In the genomic region with DNA sequence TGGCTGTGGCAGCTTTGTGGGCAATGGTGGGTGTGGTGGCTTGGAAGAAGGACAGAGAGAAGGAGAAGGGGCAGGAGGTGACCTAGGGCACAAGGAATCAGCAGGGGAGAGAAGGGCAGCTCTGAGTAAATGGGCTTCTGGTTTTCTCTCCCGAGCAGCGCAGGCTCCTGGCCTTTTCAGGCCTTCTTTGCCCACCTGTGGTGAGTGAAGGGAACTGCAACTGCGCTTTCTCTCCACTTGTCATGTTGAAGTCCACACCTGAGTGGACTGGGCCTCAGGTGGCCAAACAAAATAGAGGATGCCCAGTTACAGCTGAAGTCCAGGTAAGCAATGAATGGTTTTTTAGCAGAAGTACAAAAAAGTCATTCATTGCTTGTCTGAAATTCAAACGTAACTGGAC, we compare ENCODE assay signal across 9 cellular contexts. TPM values are rescaled to one million over a fixed set of nuclear protein-coding genes. Genes with fewer than 3 reads are reported as not detected.
DNase-seq lines count a peak whose midpoint lies in the region; ATAC-seq and TF ChIP-seq lines count a peak whose summit lies in the region.
"Had no signal": no experiment of that assay in that cellular context is flagged by ENCODE, and none has a peak within 500 bp of the region (broad histone marks: within the 10 kb centered on the region; RNA-seq: fewer than 3 reads in every experiment).

No MANE protein-coding gene starts in this region.

- no peak overlapping the region for H3K4me3 Mint-ChIP-seq in mesothelial cell of epicardium
- H3K4me3 Mint-ChIP-seq: activated naive CD4-positive, alpha-beta T cell treated with anti-CD3 and anti-CD28 coated beads, Interleukin-2, amount 10 ng/mL, durations not matched to agents 7 days and 5 days had no signal

- H3K9me3 Mint-ChIP-seq in mesothelial cell of epicardium, result no peaks in the 10 kb centered on the region
- H3K9me3 Mint-ChIP-seq: activated naive CD4-positive, alpha-beta T cell treated with anti-CD3 and anti-CD28 coated beads, Interleukin-2, amount 10 ng/mL, durations not matched to agents 7 days and 5 days had no signal

- peaks cover 59% of the 10 kb centered on the region for H3K27me3 Mint-ChIP-seq in mesothelial cell of epicardium (ENCODE audit: low read depth)

- H3K4me3 ChIP-seq in KMS-11 (IDR thresholded peaks at IDR 0.05; ENCODE audit: insufficient read depth, low read depth, low read length) (no peak overlapping the region), adrenal gland (no peak overlapping the region)

- no peaks in the 10 kb centered on the region for H3K36me3 ChIP-seq in KMS-11 (ENCODE audit: insufficient read depth)
- H3K36me3 ChIP-seq in adrenal gland (replicated peaks in 1 of 2), result no peaks in the 10 kb centered on the region

- no peak overlapping the region for H3K27ac Mint-ChIP-seq in mesothelial cell of epicardium
- H3K27ac Mint-ChIP-seq: activated naive CD4-positive, alpha-beta T cell treated with anti-CD3 and anti-CD28 coated beads, Interleukin-2, amount 10 ng/mL, durations not matched to agents 7 days and 5 days had no signal

- peak; percentile 75 for DNase-seq in DMS53 treated with DMSO at 0.1 percent for 48 hours (lab: John Stamatoyannopoulos, UW; ENCODE audit: unreplicated experiment)
- DNase-seq in adrenal gland, result peak in 1 of 7 donors; percentile 61
- DNase-seq in mesothelial cell of epicardium (ENCODE audit: low spot score in 2 of 2, unreplicated experiment in 2 of 2), result no peak
- DNase-seq in epidermal melanocyte (ENCODE audit: insufficient read length, low spot score), result no peak
- no peak for DNase-seq in SKM-1 (lab: John Stamatoyannopoulos, UW; ENCODE audit: unreplicated experiment)
- no peak for DNase-seq in OCI-M2 (lab: John Stamatoyannopoulos, UW; ENCODE audit: unreplicated experiment)
- DNase-seq: activated naive CD4-positive, alpha-beta T cell treated with anti-CD3 and anti-CD28 coated beads, Interleukin-2, amount 10 ng/mL, durations not matched to agents 7 days and 5 days had no signal

- H3K27me3 ChIP-seq in KMS-11 (ENCODE audit: insufficient read depth, low read depth) (no peaks in the 10 kb centered on the region; the same call in 1 of the 2 replicates), adrenal gland (peaks cover 9% of the 10 kb centered on the region)

- no peak for TF ChIP-seq POLR2A in adrenal gland (IDR thresholded peaks at IDR 0.05)

- H3K27ac ChIP-seq in KMS-11 (no peak overlapping the region), adrenal gland (no peak overlapping the region)

- no peaks in the 10 kb centered on the region for H3K4me1 Mint-ChIP-seq in mesothelial cell of epicardium
- H3K4me1 Mint-ChIP-seq: activated naive CD4-positive, alpha-beta T cell treated with anti-CD3 and anti-CD28 coated beads, Interleukin-2, amount 10 ng/mL, durations not matched to agents 7 days and 5 days had no signal

- no peaks in the 10 kb centered on the region for H4K20me1 ChIP-seq in KMS-11 (ENCODE audit: insufficient read depth)

- H3K9me3 ChIP-seq in adrenal gland (replicated peaks in 1 of 3), result no peaks in the 10 kb centered on the region

- no peak overlapping the region for H3K4me2 ChIP-seq in KMS-11

- intact Hi-C loops in adrenal gland (cut with DNase I), result no loop called here

- peak; percentile 28; the same call in 1 of the 2 replicates for TF ChIP-seq CTCF in KMS-11 (conservative IDR thresholded peaks at IDR 0.05; ENCODE audit: low read depth, low read length)
- TF ChIP-seq CTCF in adrenal gland (IDR thresholded peaks at IDR 0.05), result peak in 4 of 6 experiments; percentile 9 to 44 (median 32)
- peak; percentile 76 for TF ChIP-seq CTCF in mesothelial cell of epicardium (IDR thresholded peaks at IDR 0.05; ENCODE audit: unreplicated experiment)

- H3K79me2 ChIP-seq in KMS-11 (ENCODE audit: insufficient read depth, low read depth), result no peaks in the 10 kb centered on the region

- H3K4me1 ChIP-seq in KMS-11 (ENCODE audit: low read depth, poor library complexity, severe bottlenecking) (no peaks in the 10 kb centered on the region), adrenal gland (replicated peaks in 1 of 2) (no peaks in the 10 kb centered on the region)

- no peak for ATAC-seq in HG03521 (IDR thresholded peaks at IDR 0.05; ENCODE audit: unreplicated experiment)

- H3K36me3 Mint-ChIP-seq in mesothelial cell of epicardium, result no peaks in the 10 kb centered on the region
- H3K36me3 Mint-ChIP-seq: activated naive CD4-positive, alpha-beta T cell treated with anti-CD3 and anti-CD28 coated beads, Interleukin-2, amount 10 ng/mL, durations not matched to agents 7 days and 5 days had no signal

- no peak overlapping the region for H3K9ac ChIP-seq in KMS-11

- H2AFZ ChIP-seq in KMS-11 (ENCODE audit: low read depth), result no peak overlapping the region

- 63 to 76% (median 70%) methylated on average over 4 of the region's 4 CpGs for WGBS in adrenal gland, 4 donors

RNA-seq across cellular contexts. Expression of gene KCNA10, which starts 29.4 kb away (rescaled TPM):
- total RNA-seq in adrenal gland (not detected), mesothelial cell of epicardium (not detected in 3 replicates)
- polyA plus RNA-seq in adrenal gland, result not detected

RNA-seq across cellular contexts. Expression of gene KCNA2, which starts 57.8 kb away (rescaled TPM):
- total RNA-seq in adrenal gland (10 to 100 TPM in 1 of 8 donors, 1 to 10 TPM in 2, under 1 TPM in 4, not detected in 1; 0.23 to 16.9 (median 0.51) TPM), mesothelial cell of epicardium (0.58 to 1.1 TPM (median 0.63 TPM) in 3 replicates)
- polyA plus RNA-seq in adrenal gland, result under 1 TPM; 0.08 to 0.38 (median 0.10) TPM
